In genomic region chr1:20491866-20492265, GRCh38 we compare ENCODE assay signal across 3 cellular contexts.
TF ChIP-seq lines count a peak whose summit lies in the region.

No MANE protein-coding gene starts in this region.

TF ChIP-seq in SK-N-SH, 30 proteins besides CTCF, POLR2A, EP300 and RAD21:
- TF ChIP-seq MXI1 (IDR thresholded peaks at IDR 0.05; ENCODE audit: low read depth, low read length): no peak
- TF ChIP-seq MEF2A (IDR thresholded peaks at IDR 0.05; ENCODE audit: borderline replicate concordance, low read depth): no peak
- no peak for TF ChIP-seq ELF1 (IDR thresholded peaks at IDR 0.05)
- TF ChIP-seq POLR2AphosphoS5 (IDR thresholded peaks at IDR 0.05; ENCODE audit: low read depth, low read length): no peak
- TF ChIP-seq USF2 (IDR thresholded peaks at IDR 0.05; ENCODE audit: borderline replicate concordance, low read depth, low read length): no peak
- TF ChIP-seq RXRA (IDR thresholded peaks at IDR 0.05; ENCODE audit: borderline replicate concordance, low read depth): no peak
- TF ChIP-seq NRF1 (IDR thresholded peaks at IDR 0.05; ENCODE audit: low read depth, low read length): no peak
- no peak for TF ChIP-seq SIN3A (IDR thresholded peaks at IDR 0.05; ENCODE audit: borderline replicate concordance, low read depth, low read length)
- TF ChIP-seq CHD2 (IDR thresholded peaks at IDR 0.05; ENCODE audit: low read length, partially characterized antibody): no peak
- no peak for TF ChIP-seq YY1 (IDR thresholded peaks at IDR 0.05; ENCODE audit: low read depth)
- TF ChIP-seq, protein P1, sequence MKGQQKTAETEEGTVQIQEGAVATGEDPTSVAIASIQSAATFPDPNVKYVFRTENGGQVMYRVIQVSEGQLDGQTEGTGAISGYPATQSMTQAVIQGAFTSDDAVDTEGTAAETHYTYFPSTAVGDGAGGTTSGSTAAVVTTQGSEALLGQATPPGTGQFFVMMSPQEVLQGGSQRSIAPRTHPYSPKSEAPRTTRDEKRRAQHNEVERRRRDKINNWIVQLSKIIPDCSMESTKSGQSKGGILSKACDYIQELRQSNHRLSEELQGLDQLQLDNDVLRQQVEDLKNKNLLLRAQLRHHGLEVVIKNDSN (IDR thresholded peaks at IDR 0.05; ENCODE audit: borderline replicate concordance, low read depth): no peak
- no peak for TF ChIP-seq TAF1 (IDR thresholded peaks at IDR 0.05; ENCODE audit: borderline replicate concordance, low read depth, low read length)
- TF ChIP-seq RCOR1 (IDR thresholded peaks at IDR 0.05; ENCODE audit: low read length): no peak

TF ChIP-seq in SK-N-SH treated with all-trans-retinoic acid at 6 μM for 48 hours, 23 proteins besides CTCF, POLR2A, EP300 and RAD21:
- TF ChIP-seq ZNF70 (CRISPR knock-in tag; IDR thresholded peaks at IDR 0.05) (no peak), RARB (CRISPR knock-in tag; IDR thresholded peaks at IDR 0.05) (no peak), PPARA (CRISPR knock-in tag; IDR thresholded peaks at IDR 0.05; ENCODE audit: borderline replicate concordance) (no peak), GLIS3 (CRISPR knock-in tag; IDR thresholded peaks at IDR 0.05) (no peak), ZFP30 (CRISPR knock-in tag; IDR thresholded peaks at IDR 0.05) (no peak), TSHZ2 (CRISPR knock-in tag; IDR thresholded peaks at IDR 0.05) (no peak), ZNF565 (CRISPR knock-in tag; conservative IDR thresholded peaks at IDR 0.05; ENCODE audit: low read depth) (no peak), ISL1 (CRISPR knock-in tag; IDR thresholded peaks at IDR 0.05) (no peak), TCF4 (CRISPR knock-in tag; IDR thresholded peaks at IDR 0.05; ENCODE audit: borderline replicate concordance) (no peak), CREB5 (CRISPR knock-in tag; IDR thresholded peaks at IDR 0.05; ENCODE audit: low read depth) (no peak), CSDC2 (CRISPR knock-in tag; IDR thresholded peaks at IDR 0.05) (no peak), ZFP3 (CRISPR knock-in tag; IDR thresholded peaks at IDR 0.05) (no peak), ARNTL (CRISPR knock-in tag; IDR thresholded peaks at IDR 0.05; ENCODE audit: borderline replicate concordance, low read depth) (no peak), BACH2 (CRISPR knock-in tag; IDR thresholded peaks at IDR 0.05; ENCODE audit: borderline replicate concordance) (no peak), SNAI2 (CRISPR knock-in tag; IDR thresholded peaks at IDR 0.05) (no peak)
- TF ChIP-seq, protein P2, sequence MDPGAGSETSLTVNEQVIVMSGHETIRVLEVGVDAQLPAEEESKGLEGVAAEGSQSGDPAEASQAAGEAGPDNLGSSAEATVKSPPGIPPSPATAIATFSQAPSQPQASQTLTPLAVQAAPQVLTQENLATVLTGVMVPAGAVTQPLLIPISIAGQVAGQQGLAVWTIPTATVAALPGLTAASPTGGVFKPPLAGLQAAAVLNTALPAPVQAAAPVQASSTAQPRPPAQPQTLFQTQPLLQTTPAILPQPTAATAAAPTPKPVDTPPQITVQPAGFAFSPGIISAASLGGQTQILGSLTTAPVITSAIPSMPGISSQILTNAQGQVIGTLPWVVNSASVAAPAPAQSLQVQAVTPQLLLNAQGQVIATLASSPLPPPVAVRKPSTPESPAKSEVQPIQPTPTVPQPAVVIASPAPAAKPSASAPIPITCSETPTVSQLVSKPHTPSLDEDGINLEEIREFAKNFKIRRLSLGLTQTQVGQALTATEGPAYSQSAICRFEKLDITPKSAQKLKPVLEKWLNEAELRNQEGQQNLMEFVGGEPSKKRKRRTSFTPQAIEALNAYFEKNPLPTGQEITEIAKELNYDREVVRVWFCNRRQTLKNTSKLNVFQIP (CRISPR knock-in tag; IDR thresholded peaks at IDR 0.05; ENCODE audit: borderline replicate concordance, low read depth): no peak

TF ChIP-seq in H1, 55 proteins besides CTCF, POLR2A, EP300 and RAD21:
- TF ChIP-seq POU5F1 (IDR thresholded peaks at IDR 0.05; ENCODE audit: low read depth, low read length) (no peak), CEBPB (IDR thresholded peaks at IDR 0.05; ENCODE audit: low read depth, low read length) (no peak), BACH1 (IDR thresholded peaks at IDR 0.05; ENCODE audit: low read length) (no peak), RXRA (IDR thresholded peaks at IDR 0.05; ENCODE audit: insufficient read depth, low read depth, low read length) (no peak), BCL11A (IDR thresholded peaks at IDR 0.05; ENCODE audit: low read depth in 2 of 2, low read length in 2 of 2) (no peak), CHD7 (IDR thresholded peaks at IDR 0.05; ENCODE audit: insufficient replicate concordance, low read length) (no peak)
